In genomic region chr10:132371641-132372081, GRCh38 we compare ENCODE assay signal across 1 cellular context.
TF ChIP-seq lines count a peak whose summit lies in the region.

No MANE protein-coding gene starts in this region.

TF ChIP-seq in HepG2, 621 proteins besides CTCF, POLR2A, EP300 and RAD21 (continued from another document):
- TF ChIP-seq ZFP36L2 (CRISPR knock-in tag; IDR thresholded peaks at IDR 0.05) (no peak), ZNF138 (CRISPR knock-in tag; IDR thresholded peaks at IDR 0.05; ENCODE audit: low read depth) (no peak), ZFP1 (CRISPR knock-in tag; IDR thresholded peaks at IDR 0.05) (no peak), NCOR1 (IDR thresholded peaks at IDR 0.05; ENCODE audit: borderline replicate concordance, low read length) (no peak), ZFP62 (CRISPR knock-in tag; IDR thresholded peaks at IDR 0.05) (no peak), ZNF788 (CRISPR knock-in tag; IDR thresholded peaks at IDR 0.05; ENCODE audit: borderline replicate concordance) (no peak)
TF ChIP-seq in HepG2: peak in this region for 28.
